13 cellular contexts compared by ENCODE assay signal in genomic region chr21:45004481-45005263, GRCh38.
DNase-seq lines count a peak whose midpoint lies in the region; ATAC-seq and TF ChIP-seq lines count a peak whose summit lies in the region.
"Had no signal": no experiment of that assay in that cellular context is flagged by ENCODE, and none has a peak within 500 bp of the region (broad histone marks: within the 10 kb centered on the region; RNA-seq: fewer than 3 reads in every experiment).

No MANE protein-coding gene starts in this region.

- no peak for TF ChIP-seq EP300 in gastroesophageal sphincter (IDR thresholded peaks at IDR 0.05)

- peaks cover 4% of the 10 kb centered on the region for H3K9me3 Mint-ChIP-seq in stimulated activated effector memory CD8-positive, alpha-beta T cell treated with anti-CD3 and anti-CD28 coated beads, Interleukin-12 subunit alpha, Interleukin-12 subunit beta, amount 100 ng/mL, for 72 hours
- H3K9me3 Mint-ChIP-seq in progenitor cell of endocrine pancreas (ENCODE audit: low read depth) = peaks cover 4% of the 10 kb centered on the region

- H3K27me3 ChIP-seq in gastroesophageal sphincter = no peaks in the 10 kb centered on the region

- no peak overlapping the region for H3K4me3 Mint-ChIP-seq in stimulated activated effector memory CD8-positive, alpha-beta T cell treated with anti-CD3 and anti-CD28 coated beads, Interleukin-12 subunit alpha, Interleukin-12 subunit beta, amount 100 ng/mL, for 72 hours
- H3K4me3 Mint-ChIP-seq in progenitor cell of endocrine pancreas (ENCODE audit: low read depth) = no peak overlapping the region
- H3K4me3 Mint-ChIP-seq: mesothelial cell of epicardium had no signal

- peaks cover 0 to 49% (median 11%) of the 10 kb centered on the region in 3 donors for H3K4me1 ChIP-seq in gastroesophageal sphincter

- H3K27ac ChIP-seq in gastroesophageal sphincter = peak overlapping the region in 3 of 4 donors; percentile 80 to 83 (median 81)

- peak; percentile 18 for DNase-seq in activated naive CD4-positive, alpha-beta T cell treated with anti-CD3 and anti-CD28 coated beads, Interleukin-2, amount 50 U/mL, for 16 hours
- DNase-seq in activated naive CD4-positive, alpha-beta T cell treated with Interleukin-2 at 50 U/mL for 16 hours = no peak
- DNase-seq in RKO (ENCODE audit: low spot score) (peak; percentile 14), medulla oblongata (ENCODE audit: extremely low spot score) (no peak), progenitor cell of endocrine pancreas (ENCODE audit: low spot score, unreplicated experiment) (no peak)
- no peak for DNase-seq in stimulated activated effector memory CD8-positive, alpha-beta T cell treated with anti-CD3 and anti-CD28 coated beads, Interleukin-12 subunit alpha, Interleukin-12 subunit beta, amount 100 ng/mL, for 72 hours (ENCODE audit: low spot score in 2 of 2)
- DNase-seq: activated CD4-positive, alpha-beta T cell treated with anti-CD3 and anti-CD28 coated beads, Interleukin-2, amount 50 U/mL, for 1 hour; amygdala; NCI-H1092; NCI-H524 treated with DMSO at 0.1 percent for 48 hours had no signal

- peaks cover 7% of the 10 kb centered on the region for H3K4me1 Mint-ChIP-seq in stimulated activated effector memory CD8-positive, alpha-beta T cell treated with anti-CD3 and anti-CD28 coated beads, Interleukin-12 subunit alpha, Interleukin-12 subunit beta, amount 100 ng/mL, for 72 hours
- peaks cover 13% of the 10 kb centered on the region for H3K4me1 Mint-ChIP-seq in progenitor cell of endocrine pancreas (ENCODE audit: low read depth)

- 93% methylated on average over 23 of the region's 40 CpGs; no CpG with 5 or more reads in 1 of the 2 donors for WGBS in gastroesophageal sphincter (ENCODE audit: low coverage in 1 of 2), 2 donors

- H3K36me3 Mint-ChIP-seq in stimulated activated effector memory CD8-positive, alpha-beta T cell treated with anti-CD3 and anti-CD28 coated beads, Interleukin-12 subunit alpha, Interleukin-12 subunit beta, amount 100 ng/mL, for 72 hours = no peaks in the 10 kb centered on the region
- no peaks in the 10 kb centered on the region for H3K36me3 Mint-ChIP-seq in progenitor cell of endocrine pancreas (ENCODE audit: insufficient read depth)

- H3K36me3 ChIP-seq in gastroesophageal sphincter = no peaks in the 10 kb centered on the region

- H3K4me3 ChIP-seq in gastroesophageal sphincter = no peak overlapping the region

- H3K9me3 ChIP-seq in gastroesophageal sphincter = peaks cover 0 to 5% (median 0%) of the 10 kb centered on the region in 3 donors

- TF ChIP-seq POLR2A in gastroesophageal sphincter (IDR thresholded peaks at IDR 0.05) = no peak

- H3K27ac Mint-ChIP-seq in stimulated activated effector memory CD8-positive, alpha-beta T cell treated with anti-CD3 and anti-CD28 coated beads, Interleukin-12 subunit alpha, Interleukin-12 subunit beta, amount 100 ng/mL, for 72 hours = peak overlapping the region; percentile 26
- H3K27ac Mint-ChIP-seq in progenitor cell of endocrine pancreas = no peak overlapping the region
- H3K27ac Mint-ChIP-seq: mesothelial cell of epicardium had no signal

- TF ChIP-seq CTCF in gastroesophageal sphincter (IDR thresholded peaks at IDR 0.05) = no peak
- no peak for TF ChIP-seq CTCF in progenitor cell of endocrine pancreas (IDR thresholded peaks at IDR 0.05; ENCODE audit: unreplicated experiment)

- peaks cover 2% of the 10 kb centered on the region for H3K27me3 Mint-ChIP-seq in progenitor cell of endocrine pancreas

- ATAC-seq in gastroesophageal sphincter = no peak
- ATAC-seq in stimulated activated effector memory CD8-positive, alpha-beta T cell treated with anti-CD3 and anti-CD28 coated beads, Interleukin-12 subunit alpha, Interleukin-12 subunit beta, amount 100 ng/mL, for 72 hours = peak; percentile 63
- ATAC-seq in HG03045 (IDR thresholded peaks at IDR 0.05; ENCODE audit: unreplicated experiment) = no peak

Comparison
In these comparisons a context has a peak if more than half of its experiments do, and no peak if none do; other contexts are left out.
1. DNase-seq: peak in activated naive CD4-positive, alpha-beta T cell treated with anti-CD3 and anti-CD28 coated beads, Interleukin-2, amount 50 U/mL, for 16 hours (single experiment) and RKO (single experiment); none in activated naive CD4-positive, alpha-beta T cell treated with Interleukin-2 at 50 U/mL for 16 hours (single experiment), stimulated activated effector memory CD8-positive, alpha-beta T cell treated with anti-CD3 and anti-CD28 coated beads, Interleukin-12 subunit alpha, Interleukin-12 subunit beta, amount 100 ng/mL, for 72 hours (0 of 2), medulla oblongata (single experiment) and progenitor cell of endocrine pancreas (single experiment).